ENCODE assay signal across 34 cellular contexts in the genomic region with DNA sequence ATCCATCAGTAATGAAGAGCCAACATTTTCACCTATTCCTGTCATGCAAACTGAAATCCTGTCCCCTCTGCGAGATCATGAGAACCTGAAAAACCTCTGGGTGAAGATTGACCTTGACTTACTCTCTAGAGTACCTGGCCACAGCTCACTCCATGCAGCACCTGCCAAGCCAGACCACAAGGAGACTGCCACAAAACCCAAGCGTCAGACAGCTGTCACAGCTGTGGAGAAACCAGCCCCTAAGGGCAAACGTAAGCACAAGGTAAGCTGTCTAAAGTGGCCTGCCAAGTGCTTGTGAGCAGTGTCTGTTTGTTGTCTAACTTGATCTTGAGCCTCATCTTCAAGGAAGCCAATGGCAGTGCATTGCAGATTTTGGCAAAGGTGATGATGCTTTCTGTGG.
"Had no signal": no experiment of that assay in that cellular context is flagged by ENCODE, and none has a peak within 500 bp of the region (broad histone marks: within the 10 kb centered on the region; RNA-seq: fewer than 3 reads in every experiment).

No MANE protein-coding gene starts in this region.

- H3K36me3 ChIP-seq: ascending aorta, breast epithelium, esophagus muscularis mucosa, gastrocnemius medialis, heart left ventricle had no signal

- H3K4me1 Mint-ChIP-seq: activated CD4-positive, alpha-beta T cell treated with anti-CD3 and anti-CD28 coated beads for 36 hours; activated CD4-positive, alpha-beta T cell treated with anti-CD3 and anti-CD28 coated beads, Interleukin-2, amount 10 ng/mL, durations not matched to agents 24 days and 14 days; activated CD8-positive, alpha-beta memory T cell treated with anti-CD3 and anti-CD28 coated beads, Interleukin-2, amount 10 ng/mL, durations not matched to agents 7 days and 5 days; activated naive CD4-positive, alpha-beta T cell treated with anti-CD3 and anti-CD28 coated beads, Interleukin-2, amount 10 ng/mL, durations not matched to agents 7 days and 5 days; activated naive CD8-positive, alpha-beta T cell treated with anti-CD3 and anti-CD28 coated beads, Interleukin-2, amount 10 ng/mL, durations not matched to agents 7 days and 5 days; brain; central memory CD8-positive, alpha-beta T cell; T-helper 17 cell had no signal

- H3K27me3 Mint-ChIP-seq: activated CD4-positive, alpha-beta memory T cell treated with anti-CD3 and anti-CD28 coated beads for 36 hours; activated CD4-positive, alpha-beta T cell treated with anti-CD3 and anti-CD28 coated beads for 36 hours; activated CD4-positive, alpha-beta T cell treated with anti-CD3 and anti-CD28 coated beads, Interleukin-2, amount 10 ng/mL, durations not matched to agents 24 days and 14 days; activated CD8-positive, alpha-beta memory T cell treated with anti-CD3 and anti-CD28 coated beads, Interleukin-2, amount 10 ng/mL, durations not matched to agents 7 days and 5 days; activated naive CD4-positive, alpha-beta T cell treated with anti-CD3 and anti-CD28 coated beads, Interleukin-2, amount 10 ng/mL, durations not matched to agents 7 days and 5 days; activated naive CD8-positive, alpha-beta T cell treated with anti-CD3 and anti-CD28 coated beads, Interleukin-2, amount 10 ng/mL, durations not matched to agents 7 days and 5 days; brain; central memory CD8-positive, alpha-beta T cell; dendritic cell treated with granulocyte-macrophage colony-stimulating factor and Interleukin-4, amounts not matched to agents 40 ng/mL and 50 ng/mL, for 4 days; effector memory CD8-positive, alpha-beta T cell; T-helper 17 cell had no signal

- H3K27ac Mint-ChIP-seq: activated CD4-positive, alpha-beta memory T cell treated with anti-CD3 and anti-CD28 coated beads for 36 hours; activated CD4-positive, alpha-beta T cell treated with anti-CD3 and anti-CD28 coated beads for 36 hours; activated CD4-positive, alpha-beta T cell treated with anti-CD3 and anti-CD28 coated beads, Interleukin-2, amount 10 ng/mL, durations not matched to agents 24 days and 14 days; activated CD8-positive, alpha-beta memory T cell treated with anti-CD3 and anti-CD28 coated beads, Interleukin-2, amount 10 ng/mL, durations not matched to agents 7 days and 5 days; activated CD8-positive, alpha-beta T cell treated with anti-CD3 and anti-CD28 coated beads, Interleukin-2, amount 10 ng/mL, durations not matched to agents 7 days and 5 days; activated naive CD4-positive, alpha-beta T cell treated with anti-CD3 and anti-CD28 coated beads, Interleukin-2, amount 10 ng/mL, durations not matched to agents 7 days and 5 days; activated naive CD4-positive, alpha-beta T cell treated with anti-CD3 and anti-CD28 coated beads, Interleukin-2, amount 50 U/mL, for 72 hours; activated naive CD8-positive, alpha-beta T cell treated with anti-CD3 and anti-CD28 coated beads, Interleukin-2, amount 10 ng/mL, durations not matched to agents 7 days and 5 days; activated T-helper 1 cell treated with anti-CD3 and anti-CD28 coated beads, Interleukin-12 subunit alpha, Interleukin-12 subunit beta, Interleukin-2, Interleukin-4 antibody, amounts not matched to agents 30 ng/mL and 10 ng/mL and 1 ng/mL, durations not matched to agents 14 hours and 24 hours and 36 hours; activated T-helper 2 cell treated with anti-CD3 and anti-CD28 coated beads, Interferon-gamma antibody, Interleukin-2, Interleukin-4, amounts not matched to agents 10 μg/mL and 5 μg/mL and 100 μg/mL, durations not matched to agents 14 hours and 24 hours and 36 hours; brain; dendritic cell treated with granulocyte-macrophage colony-stimulating factor and Interleukin-4, amounts not matched to agents 40 ng/mL and 50 ng/mL, for 4 days; effector memory CD8-positive, alpha-beta T cell; T-helper 17 cell; T-helper 2 cell treated with Interferon-gamma antibody and Interleukin-4, amounts not matched to agents 5 μg/mL and 100 μg/mL, for 36 hours had no signal

- ATAC-seq: activated CD4-positive, alpha-beta T cell treated with anti-CD3 and anti-CD28 coated beads for 36 hours; activated CD8-positive, alpha-beta memory T cell treated with anti-CD3 and anti-CD28 coated beads, Interleukin-2, amount 10 ng/mL, durations not matched to agents 7 days and 5 days; activated CD8-positive, alpha-beta T cell treated with anti-CD3 and anti-CD28 coated beads, Interleukin-2, amount 10 ng/mL, durations not matched to agents 7 days and 5 days; activated naive CD4-positive, alpha-beta T cell treated with anti-CD3 and anti-CD28 coated beads, Interleukin-2, amount 50 U/mL, for 72 hours; effector memory CD8-positive, alpha-beta T cell; foreskin keratinocyte; gastrocnemius medialis; heart left ventricle; T-helper 17 cell had no signal

- H3K36me3 Mint-ChIP-seq: activated CD4-positive, alpha-beta memory T cell treated with anti-CD3 and anti-CD28 coated beads for 36 hours; activated CD8-positive, alpha-beta memory T cell treated with anti-CD3 and anti-CD28 coated beads, Interleukin-2, amount 10 ng/mL, durations not matched to agents 7 days and 5 days; activated naive CD4-positive, alpha-beta T cell treated with anti-CD3 and anti-CD28 coated beads, Interleukin-2, amount 10 ng/mL, durations not matched to agents 7 days and 5 days; activated naive CD4-positive, alpha-beta T cell treated with anti-CD3 and anti-CD28 coated beads, Interleukin-2, amount 50 U/mL, for 72 hours; activated naive CD8-positive, alpha-beta T cell treated with anti-CD3 and anti-CD28 coated beads, Interleukin-2, amount 10 ng/mL, durations not matched to agents 7 days and 5 days had no signal

- H3K9me3 Mint-ChIP-seq: activated CD4-positive, alpha-beta memory T cell treated with anti-CD3 and anti-CD28 coated beads for 36 hours; activated CD4-positive, alpha-beta T cell treated with anti-CD3 and anti-CD28 coated beads, Interleukin-2, amount 10 ng/mL, durations not matched to agents 24 days and 14 days; activated naive CD4-positive, alpha-beta T cell treated with anti-CD3 and anti-CD28 coated beads, Interleukin-2, amount 10 ng/mL, durations not matched to agents 7 days and 5 days; activated naive CD4-positive, alpha-beta T cell treated with anti-CD3 and anti-CD28 coated beads, Interleukin-2, amount 50 U/mL, for 72 hours; activated naive CD8-positive, alpha-beta T cell treated with anti-CD3 and anti-CD28 coated beads, Interleukin-2, amount 10 ng/mL, durations not matched to agents 7 days and 5 days; activated T-helper 1 cell treated with anti-CD3 and anti-CD28 coated beads, Interleukin-12 subunit alpha, Interleukin-12 subunit beta, Interleukin-2, Interleukin-4 antibody, amounts not matched to agents 30 ng/mL and 10 ng/mL and 1 ng/mL, durations not matched to agents 14 hours and 24 hours and 36 hours; activated T-helper 2 cell treated with anti-CD3 and anti-CD28 coated beads, Interferon-gamma antibody, Interleukin-2, Interleukin-4, amounts not matched to agents 10 μg/mL and 5 μg/mL and 100 μg/mL, durations not matched to agents 14 hours and 24 hours and 36 hours; brain; central memory CD8-positive, alpha-beta T cell; dendritic cell treated with granulocyte-macrophage colony-stimulating factor and Interleukin-4, amounts not matched to agents 40 ng/mL and 50 ng/mL, for 4 days; effector memory CD8-positive, alpha-beta T cell; T-helper 2 cell treated with Interferon-gamma antibody and Interleukin-4, amounts not matched to agents 5 μg/mL and 100 μg/mL, for 36 hours had no signal

- DNase-seq: activated CD4-positive, alpha-beta memory T cell treated with anti-CD3 and anti-CD28 coated beads for 36 hours; activated CD4-positive, alpha-beta T cell treated with anti-CD3 and anti-CD28 coated beads for 36 hours; activated CD4-positive, alpha-beta T cell treated with anti-CD3 and anti-CD28 coated beads, Interleukin-2, amount 10 ng/mL, durations not matched to agents 24 days and 14 days; activated CD4-positive, CD25-positive, alpha-beta regulatory T cell; activated CD4-positive, CD25-positive, alpha-beta regulatory T cell treated with anti-CD3 and anti-CD28 coated beads, Interleukin-2, amount 50 U/mL, for 72 hours; activated CD8-positive, alpha-beta memory T cell treated with anti-CD3 and anti-CD28 coated beads, Interleukin-2, amount 10 ng/mL, durations not matched to agents 7 days and 5 days; activated CD8-positive, alpha-beta memory T cell treated with anti-CD3 and anti-CD28 coated beads, Interleukin-2, amount 50 U/mL, for 4 hours; activated CD8-positive, alpha-beta T cell treated with anti-CD3 and anti-CD28 coated beads, Interleukin-2, amount 10 ng/mL, durations not matched to agents 7 days and 5 days; activated effector memory CD4-positive, alpha-beta T cell treated with anti-CD3 and anti-CD28 coated beads, Interleukin-2, amount 50 U/mL, for 16 hours; activated naive CD4-positive, alpha-beta T cell treated with anti-CD3 and anti-CD28 coated beads, Interleukin-2, amount 10 ng/mL, durations not matched to agents 7 days and 5 days; activated naive CD8-positive, alpha-beta T cell treated with anti-CD3 and anti-CD28 coated beads, Interleukin-2, amount 10 ng/mL, durations not matched to agents 7 days and 5 days; activated T-cell treated with anti-CD3 and anti-CD28 coated beads, Interleukin-2, amount 50 U/mL, for 1 hour; activated T-cell treated with anti-CD3 and anti-CD28 coated beads, Interleukin-2, amount 50 U/mL, for 48 hours; dorsolateral prefrontal cortex; effector memory CD8-positive, alpha-beta T cell; erythroblast; foreskin keratinocyte; gastrocnemius medialis; glutamatergic neuron; heart left ventricle; T-helper 1 cell; T-helper 17 cell; T1000 had no signal

- H3K9me3 ChIP-seq: ascending aorta, breast epithelium, esophagus muscularis mucosa, gastrocnemius medialis, heart left ventricle had no signal

- H3K4me3 ChIP-seq: ascending aorta, breast epithelium, coronary artery, dorsolateral prefrontal cortex, esophagus muscularis mucosa, gastrocnemius medialis, heart left ventricle had no signal

- H3K4me1 ChIP-seq: ascending aorta, breast epithelium, esophagus muscularis mucosa, foreskin keratinocyte, gastrocnemius medialis, heart left ventricle had no signal

- H3K4me3 Mint-ChIP-seq: activated CD4-positive, alpha-beta memory T cell treated with anti-CD3 and anti-CD28 coated beads for 36 hours; activated CD4-positive, alpha-beta T cell treated with anti-CD3 and anti-CD28 coated beads for 36 hours; activated CD4-positive, alpha-beta T cell treated with anti-CD3 and anti-CD28 coated beads, Interleukin-2, amount 10 ng/mL, durations not matched to agents 24 days and 14 days; activated CD8-positive, alpha-beta memory T cell treated with anti-CD3 and anti-CD28 coated beads, Interleukin-2, amount 10 ng/mL, durations not matched to agents 7 days and 5 days; activated CD8-positive, alpha-beta T cell treated with anti-CD3 and anti-CD28 coated beads, Interleukin-2, amount 10 ng/mL, durations not matched to agents 7 days and 5 days; activated naive CD4-positive, alpha-beta T cell treated with anti-CD3 and anti-CD28 coated beads, Interleukin-2, amount 10 ng/mL, durations not matched to agents 7 days and 5 days; activated naive CD8-positive, alpha-beta T cell treated with anti-CD3 and anti-CD28 coated beads, Interleukin-2, amount 10 ng/mL, durations not matched to agents 7 days and 5 days; activated T-helper 1 cell treated with anti-CD3 and anti-CD28 coated beads, Interleukin-12 subunit alpha, Interleukin-12 subunit beta, Interleukin-2, Interleukin-4 antibody, amounts not matched to agents 30 ng/mL and 10 ng/mL and 1 ng/mL, durations not matched to agents 14 hours and 24 hours and 36 hours; brain; central memory CD8-positive, alpha-beta T cell; dendritic cell treated with granulocyte-macrophage colony-stimulating factor and Interleukin-4, amounts not matched to agents 40 ng/mL and 50 ng/mL, for 4 days; effector memory CD8-positive, alpha-beta T cell; T-helper 17 cell; T-helper 2 cell treated with Interferon-gamma antibody and Interleukin-4, amounts not matched to agents 5 μg/mL and 100 μg/mL, for 36 hours had no signal

- H3K27me3 ChIP-seq: ascending aorta, esophagus muscularis mucosa, foreskin keratinocyte, gastrocnemius medialis, heart left ventricle had no signal

- H3K27ac ChIP-seq: ascending aorta, breast epithelium, coronary artery, dorsolateral prefrontal cortex, esophagus muscularis mucosa, foreskin keratinocyte, gastrocnemius medialis, heart left ventricle had no signal
